In the genomic region with DNA sequence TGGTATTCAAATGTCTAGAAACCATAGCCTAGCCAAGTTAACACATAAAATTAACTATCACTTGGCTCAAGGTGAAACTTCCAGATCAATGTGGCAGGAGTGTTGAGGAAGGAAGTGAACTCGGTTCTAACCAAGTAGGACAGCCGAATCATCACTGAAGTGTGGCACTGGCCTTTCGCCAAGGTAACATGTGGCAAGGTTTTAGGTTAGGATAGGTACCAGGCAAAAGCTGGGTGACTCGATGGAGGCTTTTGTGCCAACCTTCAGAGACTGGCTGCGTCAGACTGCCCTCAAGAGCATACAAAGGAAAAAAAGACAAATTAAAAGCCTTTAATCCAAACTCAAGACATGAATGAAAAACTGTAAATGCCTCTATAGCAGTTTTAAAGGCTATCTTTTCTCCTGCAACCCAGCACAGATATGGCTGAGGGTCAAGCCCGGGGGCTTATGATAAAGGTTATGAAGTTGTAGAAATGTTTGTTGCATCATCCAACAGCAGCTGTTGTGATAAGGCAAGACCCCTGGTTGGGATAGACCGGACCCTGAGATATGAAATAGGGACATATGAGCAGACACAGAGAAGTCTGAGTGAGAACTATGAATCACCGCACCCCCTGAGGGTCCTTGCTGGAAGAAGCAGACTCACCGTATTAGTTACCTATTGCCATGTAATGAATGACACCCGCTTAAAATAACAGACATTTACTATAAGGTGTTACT, we compare ENCODE assay signal across 11 cellular contexts. TPM values are rescaled to one million over a fixed set of nuclear protein-coding genes. Genes with fewer than 3 reads are reported as not detected.
DNase-seq lines count a peak whose midpoint lies in the region; ATAC-seq and TF ChIP-seq lines count a peak whose summit lies in the region.
"Had no signal": no experiment of that assay in that cellular context is flagged by ENCODE, and none has a peak within 500 bp of the region (broad histone marks: within the 10 kb centered on the region; RNA-seq: fewer than 3 reads in every experiment).

No MANE protein-coding gene starts in this region.

- no peak overlapping the region for H3K4me3 Mint-ChIP-seq in stimulated activated naive CD8-positive, alpha-beta T cell treated with anti-CD3 and anti-CD28 coated beads, Interleukin-15, Interleukin-2, amounts not matched to agents 100 ng/mL and 50 ng/mL, for 24 hours
- H3K4me3 Mint-ChIP-seq in activated naive CD8-positive, alpha-beta T cell treated with anti-CD3 and anti-CD28 coated beads for 36 hours: no peak overlapping the region
- H3K4me3 Mint-ChIP-seq in WTC11: no peak overlapping the region

- no peaks in the 10 kb centered on the region for H3K27me3 Mint-ChIP-seq in stimulated activated naive CD8-positive, alpha-beta T cell treated with anti-CD3 and anti-CD28 coated beads, Interleukin-15, Interleukin-2, amounts not matched to agents 100 ng/mL and 50 ng/mL, for 24 hours
- no peaks in the 10 kb centered on the region for H3K27me3 Mint-ChIP-seq in activated naive CD8-positive, alpha-beta T cell treated with anti-CD3 and anti-CD28 coated beads for 36 hours
- peaks cover 16% of the 10 kb centered on the region for H3K27me3 Mint-ChIP-seq in WTC11 (ENCODE audit: low read depth)

- H3K27ac Mint-ChIP-seq in stimulated activated naive CD8-positive, alpha-beta T cell treated with anti-CD3 and anti-CD28 coated beads, Interleukin-15, Interleukin-2, amounts not matched to agents 100 ng/mL and 50 ng/mL, for 24 hours: peak overlapping the region; percentile 70
- H3K27ac Mint-ChIP-seq in activated naive CD8-positive, alpha-beta T cell treated with anti-CD3 and anti-CD28 coated beads for 36 hours: peak overlapping the region; percentile 88
- H3K27ac Mint-ChIP-seq in WTC11: no peak overlapping the region

- POLR2A ChIA-PET in WTC11 (lab: Charles Lee): no interaction called here

- CTCF ChIA-PET in WTC11 (lab: Charles Lee): interaction anchor here (1.4 to 9.2 kb wide), 2 partner anchors 27 to 119 kb away, joined by 3 to 243 read pairs; partner anchors contain the start of gene TAP2

- ATAC-seq in stimulated activated naive CD8-positive, alpha-beta T cell treated with anti-CD3 and anti-CD28 coated beads, Interleukin-15, Interleukin-2, amounts not matched to agents 100 U/mL and 50 U/mL, for 24 hours: no peak
- ATAC-seq in WTC11: no peak

- H3K9me3 Mint-ChIP-seq in stimulated activated naive CD8-positive, alpha-beta T cell treated with anti-CD3 and anti-CD28 coated beads, Interleukin-15, Interleukin-2, amounts not matched to agents 100 ng/mL and 50 ng/mL, for 24 hours: no peaks in the 10 kb centered on the region
- no peaks in the 10 kb centered on the region for H3K9me3 Mint-ChIP-seq in activated naive CD8-positive, alpha-beta T cell treated with anti-CD3 and anti-CD28 coated beads for 36 hours
- H3K9me3 Mint-ChIP-seq in WTC11: no peaks in the 10 kb centered on the region

- peaks cover 21% of the 10 kb centered on the region for H3K36me3 Mint-ChIP-seq in stimulated activated naive CD8-positive, alpha-beta T cell treated with anti-CD3 and anti-CD28 coated beads, Interleukin-15, Interleukin-2, amounts not matched to agents 100 ng/mL and 50 ng/mL, for 24 hours (ENCODE audit: low read depth)
- H3K36me3 Mint-ChIP-seq in activated naive CD8-positive, alpha-beta T cell treated with anti-CD3 and anti-CD28 coated beads for 36 hours: peaks cover 19% of the 10 kb centered on the region
- no peaks in the 10 kb centered on the region for H3K36me3 Mint-ChIP-seq in WTC11

- DNase-seq in stimulated activated naive CD8-positive, alpha-beta T cell treated with anti-CD3 and anti-CD28 coated beads, Interleukin-15, Interleukin-2, amounts not matched to agents 100 U/mL and 50 U/mL, for 24 hours: no peak
- DNase-seq in activated naive CD8-positive, alpha-beta T cell treated with anti-CD3 and anti-CD28 coated beads for 36 hours: no peak
- DNase-seq in WTC11 (ENCODE audit: low spot score) (no peak), cerebellum (ENCODE audit: low spot score) (no peak)
- no peak for DNase-seq in stimulated activated CD8-positive, alpha-beta memory T cell treated with anti-CD3 and anti-CD28 coated beads, Interleukin-4, amount 100 ng/mL, for 48 hours
- DNase-seq: brain microvascular endothelial cell; Kasumi-1; NCI-H510A; stimulated activated CD4-positive, alpha-beta T cell treated with anti-CD3 and anti-CD28 coated beads, Interleukin-1b, Interleukin-23, amount 100 ng/mL, for 48 hours had no signal

- TF ChIP-seq CTCF in WTC11 (IDR thresholded peaks at IDR 0.05): no peak

- H3K4me1 Mint-ChIP-seq in stimulated activated naive CD8-positive, alpha-beta T cell treated with anti-CD3 and anti-CD28 coated beads, Interleukin-15, Interleukin-2, amounts not matched to agents 100 ng/mL and 50 ng/mL, for 24 hours (ENCODE audit: low read depth): peaks cover 45% of the 10 kb centered on the region
- peaks cover 50% of the 10 kb centered on the region for H3K4me1 Mint-ChIP-seq in activated naive CD8-positive, alpha-beta T cell treated with anti-CD3 and anti-CD28 coated beads for 36 hours
- H3K4me1 Mint-ChIP-seq in WTC11: peaks cover 6% of the 10 kb centered on the region

TF ChIP-seq in WTC11, 78 proteins besides CTCF, POLR2A, EP300 and RAD21 (continues in another document):
- TF ChIP-seq NFE2L1 (CRISPR knock-in tag; IDR thresholded peaks at IDR 0.05) (no peak), IRF2 (CRISPR knock-in tag; IDR thresholded peaks at IDR 0.05; ENCODE audit: borderline replicate concordance, low read depth) (no peak), JAZF1 (CRISPR knock-in tag; IDR thresholded peaks at IDR 0.05) (no peak), AR (CRISPR knock-in tag; IDR thresholded peaks at IDR 0.05) (no peak), E2F5 (CRISPR knock-in tag; IDR thresholded peaks at IDR 0.05) (no peak), ESRRA (CRISPR knock-in tag; IDR thresholded peaks at IDR 0.05; ENCODE audit: borderline replicate concordance) (no peak), TCF7 (CRISPR knock-in tag; IDR thresholded peaks at IDR 0.05; ENCODE audit: low read depth) (no peak), HMGA2 (CRISPR knock-in tag; IDR thresholded peaks at IDR 0.05) (no peak)
- TF ChIP-seq, protein P1, sequence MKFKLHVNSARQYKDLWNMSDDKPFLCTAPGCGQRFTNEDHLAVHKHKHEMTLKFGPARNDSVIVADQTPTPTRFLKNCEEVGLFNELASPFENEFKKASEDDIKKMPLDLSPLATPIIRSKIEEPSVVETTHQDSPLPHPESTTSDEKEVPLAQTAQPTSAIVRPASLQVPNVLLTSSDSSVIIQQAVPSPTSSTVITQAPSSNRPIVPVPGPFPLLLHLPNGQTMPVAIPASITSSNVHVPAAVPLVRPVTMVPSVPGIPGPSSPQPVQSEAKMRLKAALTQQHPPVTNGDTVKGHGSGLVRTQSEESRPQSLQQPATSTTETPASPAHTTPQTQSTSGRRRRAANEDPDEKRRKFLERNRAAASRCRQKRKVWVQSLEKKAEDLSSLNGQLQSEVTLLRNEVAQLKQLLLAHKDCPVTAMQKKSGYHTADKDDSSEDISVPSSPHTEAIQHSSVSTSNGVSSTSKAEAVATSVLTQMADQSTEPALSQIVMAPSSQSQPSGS (CRISPR knock-in tag; IDR thresholded peaks at IDR 0.05; ENCODE audit: borderline replicate concordance, low read depth): no peak

RNA-seq across cellular contexts. Expression of gene PSMB9, which starts 11.9 kb away (rescaled TPM):
- total RNA-seq in activated naive CD8-positive, alpha-beta T cell treated with anti-CD3 and anti-CD28 coated beads for 36 hours: 100 to 1,000 TPM; 315 to 316 TPM
- total RNA-seq in WTC11 (2021) (1.8 to 4.3 TPM (median 4.0 TPM) in 3 replicates), cerebellum (1.4 TPM)

RNA-seq across cellular contexts. Expression of gene TAP1, which starts 12.4 kb away (rescaled TPM):
- total RNA-seq in activated naive CD8-positive, alpha-beta T cell treated with anti-CD3 and anti-CD28 coated beads for 36 hours: 100 to 1,000 TPM; 337 to 356 TPM
- 13.6 to 15.9 TPM (median 15.7 TPM) in 3 replicates for total RNA-seq in WTC11 (2021)
- total RNA-seq in cerebellum: 5.3 TPM

RNA-seq across cellular contexts. Expression of gene PSMB8, which starts 22.0 kb away (rescaled TPM):
- total RNA-seq in activated naive CD8-positive, alpha-beta T cell treated with anti-CD3 and anti-CD28 coated beads for 36 hours: 100 to 1,000 TPM; 385 to 393 TPM
- total RNA-seq in WTC11 (2021) (13.8 to 22.0 TPM (median 19.4 TPM) in 3 replicates), cerebellum (4.0 TPM)

RNA-seq across cellular contexts. Expression of gene TAP2, which starts 27.3 kb away (rescaled TPM):
- total RNA-seq in activated naive CD8-positive, alpha-beta T cell treated with anti-CD3 and anti-CD28 coated beads for 36 hours: 100 to 1,000 TPM; 216 to 226 TPM
- 14.7 to 23.0 TPM (median 16.5 TPM) in 3 replicates for total RNA-seq in WTC11 (2021)
- 4.4 TPM for total RNA-seq in cerebellum

RNA-seq across cellular contexts. Expression of gene HLA-DOB, which starts 49.1 kb away (rescaled TPM):
- total RNA-seq in activated naive CD8-positive, alpha-beta T cell treated with anti-CD3 and anti-CD28 coated beads for 36 hours: 1 to 10 TPM; 1.9 to 2.1 TPM
- total RNA-seq in WTC11 (2021) (0.15 to 0.55 TPM (median 0.46 TPM) in 3 replicates), cerebellum (not detected)
- total RNA-seq: renal cortical epithelial cell had no signal

Comparison
In these comparisons a context has a peak if more than half of its experiments do, and no peak if none do; other contexts are left out.
1. RNA of gene PSMB9, which starts 11.9 kb away (total RNA-seq): 315 to 316 TPM in activated naive CD8-positive, alpha-beta T cell treated with anti-CD3 and anti-CD28 coated beads for 36 hours; 1.8 to 4.3 TPM in WTC11 and 1.4 TPM in cerebellum (single experiment); every median in the first group is over 10 times any median in the second.
2. RNA of gene TAP1, which starts 12.4 kb away (total RNA-seq): 337 to 356 TPM in activated naive CD8-positive, alpha-beta T cell treated with anti-CD3 and anti-CD28 coated beads for 36 hours; 13.6 to 15.9 TPM in WTC11 and 5.3 TPM in cerebellum (single experiment); every median in the first group is over 10 times any median in the second.
3. RNA of gene PSMB8, which starts 22.0 kb away (total RNA-seq): 385 to 393 TPM in activated naive CD8-positive, alpha-beta T cell treated with anti-CD3 and anti-CD28 coated beads for 36 hours; 13.8 to 22.0 TPM in WTC11 and 4.0 TPM in cerebellum (single experiment); every median in the first group is over 10 times any median in the second.